In the genomic region with DNA sequence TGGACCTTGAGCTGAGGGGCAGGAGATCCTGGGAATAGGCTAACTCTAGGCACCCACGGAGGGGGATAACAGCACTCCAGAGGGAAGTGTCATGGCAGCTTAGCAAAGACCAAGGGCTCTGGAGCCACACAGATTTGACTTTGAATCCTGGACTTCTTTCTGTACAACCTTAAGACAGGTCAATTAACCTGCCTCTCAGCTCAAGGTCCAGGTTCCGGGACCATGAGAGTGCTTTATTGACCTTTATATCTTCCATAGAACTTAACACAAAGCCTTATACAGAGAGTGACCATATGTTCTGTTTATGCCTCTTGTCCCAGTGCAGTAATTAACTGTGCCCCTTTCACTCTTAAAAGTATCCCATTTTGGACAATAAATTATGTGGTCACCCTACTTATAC, we compare ENCODE assay signal across 29 cellular contexts.
"Had no signal": no experiment of that assay in that cellular context is flagged by ENCODE, and none has a peak within 500 bp of the region (broad histone marks: within the 10 kb centered on the region; RNA-seq: fewer than 3 reads in every experiment).

No MANE protein-coding gene starts in this region.

- H3K27me3 ChIP-seq: adrenal gland, body of pancreas, cardiac muscle cell, colonic mucosa, dorsolateral prefrontal cortex, gastrocnemius medialis, pancreas, right atrium auricular region, spleen, tibial nerve had no signal

- H3K4me3 Mint-ChIP-seq: activated CD4-positive, alpha-beta memory T cell treated with anti-CD3 and anti-CD28 coated beads, Interleukin-2, amount 10 ng/mL, durations not matched to agents 7 days and 5 days; activated CD4-positive, alpha-beta T cell treated with anti-CD3 and anti-CD28 coated beads, Interleukin-2, amount 10 ng/mL, durations not matched to agents 7 days and 5 days; activated CD8-positive, alpha-beta memory T cell treated with anti-CD3 and anti-CD28 coated beads, Interleukin-2, amount 10 ng/mL, durations not matched to agents 7 days and 5 days; activated naive CD4-positive, alpha-beta T cell treated with anti-CD3 and anti-CD28 coated beads for 36 hours; activated naive CD8-positive, alpha-beta T cell treated with anti-CD3 and anti-CD28 coated beads for 36 hours; natural killer cell; T-helper 17 cell; WTC11 had no signal

- H3K9me3 ChIP-seq: adrenal gland, body of pancreas, colonic mucosa, gastrocnemius medialis, pancreas, right atrium auricular region, spleen, tibial nerve had no signal

- H3K4me1 Mint-ChIP-seq: activated CD4-positive, alpha-beta memory T cell treated with anti-CD3 and anti-CD28 coated beads, Interleukin-2, amount 10 ng/mL, durations not matched to agents 7 days and 5 days; activated CD4-positive, alpha-beta T cell treated with anti-CD3 and anti-CD28 coated beads, Interleukin-2, amount 10 ng/mL, durations not matched to agents 7 days and 5 days; activated CD8-positive, alpha-beta memory T cell treated with anti-CD3 and anti-CD28 coated beads, Interleukin-2, amount 10 ng/mL, durations not matched to agents 7 days and 5 days; activated naive CD8-positive, alpha-beta T cell treated with anti-CD3 and anti-CD28 coated beads for 36 hours had no signal

- ATAC-seq: activated CD8-positive, alpha-beta memory T cell treated with anti-CD3 and anti-CD28 coated beads, Interleukin-2, amount 10 ng/mL, durations not matched to agents 7 days and 5 days; body of pancreas; gastrocnemius medialis; left cardiac atrium; natural killer cell; pancreas; T-helper 17 cell; WTC11 had no signal

- DNase-seq: activated CD4-positive, alpha-beta memory T cell treated with anti-CD3 and anti-CD28 coated beads, Interleukin-2, amount 10 ng/mL, durations not matched to agents 7 days and 5 days; activated CD4-positive, alpha-beta T cell treated with anti-CD3 and anti-CD28 coated beads for 1 hour; activated CD4-positive, alpha-beta T cell treated with anti-CD3 and anti-CD28 coated beads, Interleukin-2, amount 10 ng/mL, durations not matched to agents 7 days and 5 days; activated CD8-positive, alpha-beta memory T cell treated with anti-CD3 and anti-CD28 coated beads, Interleukin-2, amount 10 ng/mL, durations not matched to agents 7 days and 5 days; activated naive CD4-positive, alpha-beta T cell treated with anti-CD3 and anti-CD28 coated beads for 36 hours; activated naive CD8-positive, alpha-beta T cell treated with anti-CD3 and anti-CD28 coated beads for 36 hours; activated T-cell treated with anti-CD3 and anti-CD28 coated beads, Interleukin-2, amount 50 U/mL, for 48 hours; aorta; cerebellar nuclear complex; colonic mucosa; dorsolateral prefrontal cortex; effector memory CD4-positive, alpha-beta T cell; erythroblast; gastrocnemius medialis; hippocampal formation; left cardiac atrium; natural killer cell; pancreas; spleen; stimulated activated CD4-positive, alpha-beta T cell treated with anti-CD3 and anti-CD28 coated beads, Interleukin-2, amount 100 ng/mL, for 48 hours; stimulated activated naive CD4-positive, alpha-beta T cell treated with Interleukin-2 at 50 U/mL for 16 hours; T-helper 17 cell; T1000 had no signal

- H3K4me1 ChIP-seq: colonic mucosa had no signal

- H3K4me3 ChIP-seq: adrenal gland, body of pancreas, cardiac muscle cell, colonic mucosa, dorsolateral prefrontal cortex, gastrocnemius medialis, pancreas, right atrium auricular region, spleen, tibial nerve had no signal

- H3K27ac Mint-ChIP-seq: activated CD4-positive, alpha-beta memory T cell treated with anti-CD3 and anti-CD28 coated beads, Interleukin-2, amount 10 ng/mL, durations not matched to agents 7 days and 5 days; activated CD4-positive, alpha-beta T cell treated with anti-CD3 and anti-CD28 coated beads, Interleukin-2, amount 10 ng/mL, durations not matched to agents 7 days and 5 days; activated CD8-positive, alpha-beta memory T cell treated with anti-CD3 and anti-CD28 coated beads, Interleukin-2, amount 10 ng/mL, durations not matched to agents 7 days and 5 days; activated naive CD4-positive, alpha-beta T cell treated with anti-CD3 and anti-CD28 coated beads for 36 hours; activated naive CD8-positive, alpha-beta T cell treated with anti-CD3 and anti-CD28 coated beads for 36 hours; natural killer cell; T-helper 17 cell; WTC11 had no signal

- H3K36me3 ChIP-seq: adrenal gland, cardiac muscle cell, colonic mucosa, gastrocnemius medialis, pancreas, right atrium auricular region, spleen, tibial nerve had no signal

- H3K9me3 Mint-ChIP-seq: activated CD4-positive, alpha-beta memory T cell treated with anti-CD3 and anti-CD28 coated beads, Interleukin-2, amount 10 ng/mL, durations not matched to agents 7 days and 5 days; activated CD4-positive, alpha-beta T cell treated with anti-CD3 and anti-CD28 coated beads, Interleukin-2, amount 10 ng/mL, durations not matched to agents 7 days and 5 days; activated naive CD4-positive, alpha-beta T cell treated with anti-CD3 and anti-CD28 coated beads for 36 hours; activated naive CD8-positive, alpha-beta T cell treated with anti-CD3 and anti-CD28 coated beads for 36 hours; natural killer cell; WTC11 had no signal

- H3K36me3 Mint-ChIP-seq: activated CD8-positive, alpha-beta memory T cell treated with anti-CD3 and anti-CD28 coated beads, Interleukin-2, amount 10 ng/mL, durations not matched to agents 7 days and 5 days; activated naive CD8-positive, alpha-beta T cell treated with anti-CD3 and anti-CD28 coated beads for 36 hours; natural killer cell; WTC11 had no signal

- H3K27ac ChIP-seq: cardiac muscle cell, colonic mucosa, gastrocnemius medialis, pancreas, right atrium auricular region, spleen had no signal

- H3K27me3 Mint-ChIP-seq: activated CD4-positive, alpha-beta memory T cell treated with anti-CD3 and anti-CD28 coated beads, Interleukin-2, amount 10 ng/mL, durations not matched to agents 7 days and 5 days; activated CD8-positive, alpha-beta memory T cell treated with anti-CD3 and anti-CD28 coated beads, Interleukin-2, amount 10 ng/mL, durations not matched to agents 7 days and 5 days; activated naive CD8-positive, alpha-beta T cell treated with anti-CD3 and anti-CD28 coated beads for 36 hours; T-helper 17 cell had no signal
